8 cellular contexts compared by ENCODE assay signal in the genomic region with DNA sequence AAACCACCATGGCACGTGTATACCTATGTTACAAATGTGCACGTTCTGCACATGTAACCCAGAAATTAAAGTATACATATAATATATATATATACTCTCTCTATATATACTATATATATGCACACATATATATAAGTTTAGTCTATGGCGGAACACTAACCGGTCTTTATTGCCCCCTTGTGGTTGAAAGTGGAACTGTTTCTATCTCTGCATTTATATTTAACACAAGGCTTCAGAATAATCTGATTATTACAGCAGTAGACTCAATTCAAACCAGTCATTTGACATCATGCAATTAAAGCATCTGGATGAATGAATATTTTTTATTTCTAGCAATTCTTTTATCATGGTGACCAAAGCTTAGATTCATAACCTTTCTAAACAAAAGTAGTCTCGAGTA. TPM values are rescaled to one million over a fixed set of nuclear protein-coding genes. Genes with fewer than 3 reads are reported as not detected.
DNase-seq lines count a peak whose midpoint lies in the region; ATAC-seq and TF ChIP-seq lines count a peak whose summit lies in the region.

No MANE protein-coding gene starts in this region.

- H3K9me3 ChIP-seq in heart right ventricle (no peaks in the 10 kb centered on the region), OCI-LY7 (ENCODE audit: low read length) (no peaks in the 10 kb centered on the region)

- intact Hi-C loops in heart right ventricle (cut with DNase I) (loop anchor here in 8 of 10 donors (2.0 to 10.0 kb wide), 10 partner anchors 83 to 285 kb away; partner anchors contain the start of genes TMEM31 (in 3 of the 8) and MORF4L2 (in 1 of the 8)), cardiac septum (cut with DNase I) (loop anchor here (5.0 kb wide), 1 partner anchor 285 kb away; no protein-coding TSS in a partner anchor), OCI-LY7 (cut with micrococcal nuclease; ENCODE audit: unreplicated experiment) (loop anchor here (1.0 to 2.0 kb wide), 3 partner anchors 105 to 285 kb away; no protein-coding TSS in a partner anchor)

- DNase-seq in heart right ventricle (peak in 1 of 2 donors; percentile 6), cardiac septum (ENCODE audit: low spot score) (no peak), OCI-LY7 (ENCODE audit: low spot score) (peak; percentile 71), dermis blood vessel endothelial cell (peak; percentile 62), naive B cell (peak; percentile 36)

- CTCF ChIA-PET in OCI-LY7 (lab: Charles Lee; ENCODE audit: unreplicated experiment), result no interaction called here

- H2AFZ ChIP-seq in OCI-LY7 (ENCODE audit: low read length), result no peak overlapping the region

- H3K27me3 Mint-ChIP-seq in naive B cell, result no peaks in the 10 kb centered on the region

- no peaks in the 10 kb centered on the region for H3K36me3 ChIP-seq in heart right ventricle
- H3K36me3 ChIP-seq in OCI-LY7 (ENCODE audit: insufficient read depth, low read length), result no peaks in the 10 kb centered on the region

- peaks cover 0 to 1% (median 0%) of the 10 kb centered on the region in 7 donors for H3K9me3 Mint-ChIP-seq in naive B cell

- no peaks in the 10 kb centered on the region for H3K79me2 ChIP-seq in OCI-LY7 (ENCODE audit: insufficient read depth, low read depth, low read length)

- H3K27ac ChIP-seq in heart right ventricle, result no peak overlapping the region
- H3K27ac ChIP-seq in OCI-LY7 (ENCODE audit: low read depth, low read length, poor library complexity, severe bottlenecking), result no peak overlapping the region

- H3K4me2 ChIP-seq in OCI-LY7 (ENCODE audit: low read length), result no peak overlapping the region

- H3K4me1 ChIP-seq in heart right ventricle (no peaks in the 10 kb centered on the region), OCI-LY7 (ENCODE audit: insufficient read depth, low read length, poor library complexity, severe bottlenecking) (peaks cover 8% of the 10 kb centered on the region)

- no peaks in the 10 kb centered on the region for H3K9me2 ChIP-seq in OCI-LY7 (ENCODE audit: insufficient read depth, low read length)

- ATAC-seq in heart right ventricle (no peak), HG03558 (IDR thresholded peaks at IDR 0.05; ENCODE audit: extremely low read depth, unreplicated experiment) (peak; percentile 46), naive B cell (ENCODE audit: low read depth in 2 of 2) (peak; percentile 42 to 45), HG03342 (IDR thresholded peaks at IDR 0.05; ENCODE audit: unreplicated experiment) (no peak), GM21737 (IDR thresholded peaks at IDR 0.05; ENCODE audit: unreplicated experiment) (no peak)

- no peak overlapping the region for H3K4me3 ChIP-seq in heart right ventricle
- no peak overlapping the region for H3K4me3 ChIP-seq in OCI-LY7 (ENCODE audit: low read depth, low read length, poor library complexity, severe bottlenecking)

- no peak overlapping the region for H3K27ac Mint-ChIP-seq in naive B cell

- no peaks in the 10 kb centered on the region for H4K20me1 ChIP-seq in OCI-LY7 (ENCODE audit: insufficient read depth, low read length)

- peak; percentile 48 to 89 (median 70) for TF ChIP-seq CTCF in heart right ventricle (IDR thresholded peaks at IDR 0.05)
- peak; percentile 76 for TF ChIP-seq CTCF in OCI-LY7 (conservative IDR thresholded peaks at IDR 0.05; ENCODE audit: low read length)

- H3K27me3 ChIP-seq in heart right ventricle, result peaks cover 0 to 34% (median 0%) of the 10 kb centered on the region in 7 donors

- no peak overlapping the region for H3K4me3 Mint-ChIP-seq in naive B cell

- no peaks in the 10 kb centered on the region for H3K36me3 Mint-ChIP-seq in naive B cell

- POLR2A ChIA-PET in OCI-LY7 (lab: Charles Lee), result no interaction called here

- BruUV-seq in OCI-LY7 (replicated peaks; lab: Mats Ljungman, UMichigan), result no TSS peak

- 24 to 25% methylated on average over 5 of the region's 5 CpGs for WGBS in heart right ventricle, 2 donors

- no peaks in the 10 kb centered on the region for H3K4me1 Mint-ChIP-seq in naive B cell

RNA-seq across cellular contexts. Expression of gene RAB9B, which starts 14.6 kb away (rescaled TPM):
- 10 to 100 TPM; 17.5 to 42.4 (median 34.4) TPM for total RNA-seq in heart right ventricle
- polyA plus RNA-seq in heart right ventricle, result 1 to 10 TPM; 4.4 to 5.6 TPM
- 38.0 TPM for total RNA-seq in cardiac septum
- total RNA-seq in OCI-LY7 (2014; rRNA removed; shearing (Covaris generic)), result 1.3 and 2.2 TPM in 2 replicates
- 1.4 TPM in 2 replicates for total RNA-seq in OCI-LY7 (2022)
- 0.56 and 0.68 TPM in 2 replicates for total RNA-seq in dermis blood vessel endothelial cell
- under 1 TPM; 0.10 to 0.73 (median 0.22) TPM for polyA plus RNA-seq in naive B cell (ENCODE audit: low read depth in 6 of 6)

RNA-seq across cellular contexts. Expression of gene PLP1, which starts 40.9 kb away (rescaled TPM):
- 10 to 100 TPM in 1 of 10 donors, 1 to 10 TPM in 8, under 1 TPM in 1; 0.94 to 10.4 (median 2.6) TPM for total RNA-seq in heart right ventricle
- 1 to 10 TPM; 2.7 to 5.3 TPM for polyA plus RNA-seq in heart right ventricle
- total RNA-seq in cardiac septum, result 2.2 TPM
- not detected in 2 replicates for total RNA-seq in OCI-LY7 (2014; rRNA removed; shearing (Covaris generic))
- not detected in 2 replicates for total RNA-seq in OCI-LY7 (2022)
- 0.28 TPM in 1 of 2 replicates, not detected in the other for total RNA-seq in dermis blood vessel endothelial cell
- not detected for polyA plus RNA-seq in naive B cell (ENCODE audit: low read depth in 6 of 6)

Comparison
In these comparisons a context has a peak if more than half of its experiments do, and no peak if none do; other contexts are left out.
1. ATAC-seq: peak in HG03558 (single experiment) and naive B cell (2 of 2); none in heart right ventricle (0 of 8), HG03342 (single experiment) and GM21737 (single experiment).
2. RNA of gene RAB9B, which starts 14.6 kb away (total RNA-seq): 38.0 TPM in cardiac septum (single experiment) and 17.5 to 42.4 TPM in heart right ventricle; 1.3 to 2.2 TPM in OCI-LY7 and 0.56 to 0.68 TPM in dermis blood vessel endothelial cell; every median in the first group is over 4 times any median in the second.